ENCODE assay signal across 8 cellular contexts in genomic region chr6:16759181-16759645, GRCh38. TPM values are rescaled to one million over a fixed set of nuclear protein-coding genes. Genes with fewer than 3 reads are reported as not detected.
A peak's percentile ranks its signal among the peaks of the same experiment; 100 is the strongest.
DNase-seq lines count a peak whose midpoint lies in the region; ATAC-seq and TF ChIP-seq lines count a peak whose summit lies in the region.

No MANE protein-coding gene starts in this region.

- no peaks in the 10 kb centered on the region for H3K9me3 ChIP-seq in heart right ventricle

- H3K27ac ChIP-seq in heart right ventricle: peak overlapping the region; percentile 92 to 99 (median 98)

- intact Hi-C loops in heart right ventricle (cut with DNase I): loop anchor here in 5 of 10 donors (2.0 to 10.0 kb wide), 6 partner anchors 74 to 246 kb away; no protein-coding TSS in a partner anchor
- intact Hi-C loops in left cardiac atrium (cut with DNase I): loop anchor here in 1 of 2 donors (5.0 kb wide), 1 partner anchor 217 kb away; no protein-coding TSS in a partner anchor
- intact Hi-C loops in activated B cell treated with CpG ODN at 0.5 μM for 24 hours (cut with micrococcal nuclease): no loop called here
- intact Hi-C loops in left ventricle myocardium superior (cut with micrococcal nuclease): loop anchor here (5.0 kb wide), 1 partner anchor 247 kb away; no protein-coding TSS in a partner anchor

- no peaks in the 10 kb centered on the region for H3K36me3 ChIP-seq in heart right ventricle

- 0 to 1% methylated on average over 8 of the region's 8 CpGs for WGBS in heart right ventricle, 2 donors

- no peaks in the 10 kb centered on the region for H3K27me3 ChIP-seq in heart right ventricle

- H3K36me3 Mint-ChIP-seq in activated B cell treated with CpG ODN at 0.5 μM for 24 hours (ENCODE audit: low read depth): peaks cover 15% of the 10 kb centered on the region

- H3K4me3 ChIP-seq in heart right ventricle: peak overlapping the region; percentile 67 to 90 (median 86)
- peak overlapping the region; percentile 88 for H3K4me3 ChIP-seq in retinal pigment epithelial cell (ENCODE audit: low read length)

- H3K4me1 Mint-ChIP-seq in activated B cell treated with CpG ODN at 0.5 μM for 24 hours: peaks cover 40% of the 10 kb centered on the region

- CTCF ChIA-PET in activated B cell treated with CpG ODN at 0.5 μM for 24 hours (lab: Charles Lee): interaction anchor here (0.9 to 2.8 kb wide), 5 partner anchors 12 to 255 kb away, joined by 3 to 16 read pairs (median 3); no protein-coding TSS in a partner anchor

- peak overlapping the region; percentile 87 for H3K27ac Mint-ChIP-seq in activated B cell treated with CpG ODN at 0.5 μM for 24 hours

- POLR2A ChIA-PET in activated B cell treated with CpG ODN at 0.5 μM for 24 hours (lab: Charles Lee): interaction anchor here (0.6 to 2.6 kb wide), 16 partner anchors 12 to 948 kb away, joined by 3 to 18 read pairs (median 5); no protein-coding TSS in a partner anchor

- H3K4me3 Mint-ChIP-seq in activated B cell treated with CpG ODN at 0.5 μM for 24 hours: peak overlapping the region; percentile 90

- TF ChIP-seq CTCF in heart right ventricle (IDR thresholded peaks at IDR 0.05): no peak
- no peak for TF ChIP-seq CTCF in activated B cell treated with CpG ODN at 0.5 μM for 24 hours (IDR thresholded peaks at IDR 0.05)
- no peak for TF ChIP-seq CTCF in retinal pigment epithelial cell (conservative IDR thresholded peaks at IDR 0.05; ENCODE audit: low read depth, low read length)

- H3K4me1 ChIP-seq in heart right ventricle: peaks cover 0 to 69% (median 54%) of the 10 kb centered on the region in 9 donors

- DNase-seq in heart right ventricle: no peak
- DNase-seq in left cardiac atrium: no peak
- DNase-seq in activated B cell treated with CpG ODN at 0.5 μM for 24 hours: no peak
- DNase-seq in left ventricle myocardium superior: no peak
- no peak for DNase-seq in retinal pigment epithelial cell (ENCODE audit: low read depth)
- DNase-seq in DMS79 treated with DMSO at 0.1 percent for 48 hours (lab: John Stamatoyannopoulos, UW): no peak
- no peak for DNase-seq in NCI-H345 (lab: John Stamatoyannopoulos, UW)

- H3K27me3 Mint-ChIP-seq in activated B cell treated with CpG ODN at 0.5 μM for 24 hours: no peaks in the 10 kb centered on the region

- ATAC-seq in heart right ventricle (peak in 3 of 8 donors; percentile 11 to 24 (median 22)), left cardiac atrium (no peak), activated B cell treated with CpG ODN at 0.5 μM for 24 hours (ENCODE audit: low read depth) (no peak), left ventricle myocardium superior (peak; percentile 9), GM19452 (IDR thresholded peaks at IDR 0.05; ENCODE audit: unreplicated experiment) (no peak)

- no peaks in the 10 kb centered on the region for H3K9me3 Mint-ChIP-seq in activated B cell treated with CpG ODN at 0.5 μM for 24 hours

RNA-seq across cellular contexts. Expression of gene ATXN1, which starts 2.0 kb away (rescaled TPM):
- total RNA-seq in heart right ventricle (10 to 100 TPM; 26.8 to 46.5 (median 41.1) TPM), left cardiac atrium (10 to 100 TPM; 34.6 to 36.7 TPM), activated B cell treated with CpG ODN at 0.5 μM for 24 hours (43.1 and 59.8 TPM in 2 replicates), left ventricle myocardium superior (45.2 TPM)
- polyA plus RNA-seq in heart right ventricle: 1 to 10 TPM; 4.1 to 7.5 TPM
